In the genomic region with DNA sequence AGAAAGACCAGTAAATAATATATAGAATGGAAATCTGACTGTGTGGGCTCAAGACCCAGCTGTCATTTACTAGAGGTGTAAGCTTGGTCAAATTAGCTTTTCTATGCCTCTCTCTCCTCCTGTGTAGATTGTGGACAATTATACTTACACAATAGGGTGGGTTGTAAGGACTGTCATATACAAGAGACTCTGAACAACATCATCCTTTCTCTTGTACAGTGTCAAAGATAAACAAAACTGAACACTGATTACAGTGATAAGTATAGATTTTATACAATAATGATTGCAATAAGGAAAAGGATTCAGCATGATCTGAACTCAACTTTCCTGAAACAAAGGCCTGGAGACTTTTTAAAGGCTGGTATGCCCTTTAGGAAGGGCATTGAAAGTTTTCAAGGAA, we compare ENCODE assay signal across 26 cellular contexts.
"Had no signal": no experiment of that assay in that cellular context is flagged by ENCODE, and none has a peak within 500 bp of the region (broad histone marks: within the 10 kb centered on the region; RNA-seq: fewer than 3 reads in every experiment).

No MANE protein-coding gene starts in this region.

- ATAC-seq: natural killer cell; psoas muscle; right cardiac atrium; right lobe of liver; stimulated activated effector memory CD8-positive, alpha-beta T cell treated with anti-CD3 and anti-CD28 coated beads, Interleukin-12 subunit alpha, Interleukin-12 subunit beta, amount 100 ng/mL, for 72 hours; stimulated activated naive B cell treated with anti-CD40 and anti-IgM and Interleukin-4, amounts not matched to agents 10 μg/mL and 1 μg/mL and 100 μg/mL, for 72 hours had no signal

- H3K4me3 ChIP-seq: neural progenitor cell, ovary, psoas muscle, right lobe of liver, sigmoid colon, stomach, thoracic aorta, thyroid gland, tibial nerve, upper lobe of left lung, vagina had no signal

- DNase-seq: natural killer cell; occipital lobe; ovary; posterior cingulate gyrus; psoas muscle; right cardiac atrium; right lobe of liver; sigmoid colon; small intestine; stimulated activated CD4-positive, alpha-beta T cell treated with anti-CD3 and anti-CD28 coated beads, Interleukin-15, amount 100 ng/mL, for 24 hours; stimulated activated CD4-positive, alpha-beta T cell treated with anti-CD3 and anti-CD28 coated beads, Interleukin-2, amount 100 ng/mL, for 24 hours; stimulated activated CD4-positive, alpha-beta T cell treated with anti-CD3 and anti-CD28 coated beads, Interleukin-2, amount 100 ng/mL, for 48 hours; stimulated activated CD4-positive, alpha-beta T cell treated with anti-CD3 and anti-CD28 coated beads, Interleukin-4, amount 100 ng/mL, for 24 hours; stimulated activated naive B cell treated with anti-CD40 and anti-IgM and Interleukin-4, amounts not matched to agents 10 μg/mL and 1 μg/mL and 100 μg/mL, for 72 hours; stimulated activated naive CD4-positive, alpha-beta T cell treated with Interleukin-2 at 50 U/mL for 16 hours; stomach; thyroid gland; trophoblast cell; upper lobe of left lung had no signal

- H3K27ac ChIP-seq: neural progenitor cell, ovary, parathyroid adenoma, psoas muscle, right lobe of liver, sigmoid colon, stomach, thoracic aorta, thyroid gland, tibial nerve, upper lobe of left lung, vagina had no signal

- H2AFZ ChIP-seq: neural progenitor cell, parathyroid adenoma had no signal

- H3K4me2 ChIP-seq: neural progenitor cell had no signal

- H3K9ac ChIP-seq: neural progenitor cell, parathyroid adenoma had no signal

- H3K79me2 ChIP-seq: parathyroid adenoma had no signal

- FAIRE-seq: small intestine, urothelium cell line had no signal

- H3K36me3 ChIP-seq: neural progenitor cell, ovary, right lobe of liver, sigmoid colon, stomach, thoracic aorta, thyroid gland, tibial nerve, upper lobe of left lung, vagina had no signal

- H3K9me3 ChIP-seq: ovary, psoas muscle, right lobe of liver, sigmoid colon, thoracic aorta, thyroid gland, vagina had no signal

- H3K27me3 ChIP-seq: neural progenitor cell, ovary, right lobe of liver, sigmoid colon, stomach, thyroid gland, tibial nerve, upper lobe of left lung, vagina had no signal

- H3K4me1 ChIP-seq: neural progenitor cell, parathyroid adenoma, psoas muscle, right lobe of liver, sigmoid colon, stomach, thyroid gland, tibial nerve, upper lobe of left lung, vagina had no signal
